ENCODE assay signal across 9 cellular contexts in the genomic region with DNA sequence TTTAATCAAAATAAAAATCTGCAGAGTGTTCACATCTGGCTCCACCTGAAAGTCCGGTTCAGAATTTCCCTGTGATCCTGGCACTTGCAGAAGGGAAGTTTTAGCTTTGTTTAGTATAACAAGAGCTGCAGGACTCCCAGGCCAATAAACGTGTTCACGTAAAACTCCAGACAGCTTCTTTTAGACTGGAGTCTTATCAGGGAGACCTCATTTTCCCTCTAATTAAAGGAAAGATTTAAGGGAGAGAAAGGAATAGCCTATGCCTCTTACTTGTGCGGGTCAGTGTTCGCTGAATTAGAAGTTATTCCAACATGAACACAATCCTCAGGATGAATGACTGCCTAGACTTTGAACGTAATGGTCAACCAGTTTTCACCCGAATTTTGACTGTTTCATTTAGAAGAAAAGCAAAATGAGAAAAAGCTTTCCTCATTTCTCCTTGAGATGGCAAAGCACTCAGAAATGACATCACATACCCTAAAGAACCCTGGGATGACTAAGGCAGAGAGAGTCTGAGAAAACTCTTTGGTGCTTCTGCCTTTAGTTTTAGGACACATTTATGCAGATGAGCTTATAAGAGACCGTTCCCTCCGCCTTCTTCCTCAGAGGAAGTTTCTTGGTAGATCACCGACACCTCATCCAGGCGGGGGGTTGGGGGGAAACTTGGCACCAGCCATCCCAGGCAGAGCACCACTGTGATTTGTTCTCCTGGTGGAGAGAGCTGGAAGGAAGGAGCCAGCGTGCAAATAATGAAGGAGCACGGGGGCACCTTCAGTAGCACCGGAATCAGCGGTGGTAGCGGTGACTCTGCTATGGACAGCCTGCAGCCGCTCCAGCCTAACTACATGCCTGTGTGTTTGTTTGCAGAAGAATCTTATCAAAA.
DNase-seq lines count a peak whose midpoint lies in the region.
"Had no signal": no experiment of that assay in that cellular context is flagged by ENCODE, and none has a peak within 500 bp of the region (broad histone marks: within the 10 kb centered on the region; RNA-seq: fewer than 3 reads in every experiment).

No MANE protein-coding gene starts in this region.

- no peaks in the 10 kb centered on the region for H3K9me3 Mint-ChIP-seq in activated CD4-positive, alpha-beta memory T cell treated with anti-CD3 and anti-CD28 coated beads for 36 hours

- CTCF ChIA-PET in activated CD4-positive, alpha-beta memory T cell treated with anti-CD3 and anti-CD28 coated beads for 36 hours (lab: Charles Lee): interaction anchor here (0.7 to 6.3 kb wide), 20 partner anchors 13 to 114 kb away, joined by 3 to 42 read pairs (median 6); no protein-coding TSS in a partner anchor

- DNase-seq in NK-92 treated with Interleukin-12 subunit alpha and Interleukin-12 subunit beta, amount 100 ng/mL, for 24 hours (lab: John Stamatoyannopoulos, UW): peak; percentile 47
- DNase-seq in NK-92 (lab: John Stamatoyannopoulos, UW; ENCODE audit: unreplicated experiment) (no peak), KBM-7 (peak; percentile 64), epithelial cell of prostate (ENCODE audit: low read depth, low spot score) (peak; percentile 39), stromal cell of bone marrow (ENCODE audit: low read depth) (peak; percentile 56), DMS79 (lab: John Stamatoyannopoulos, UW) (no peak)
- DNase-seq in activated CD4-positive, alpha-beta memory T cell treated with anti-CD3 and anti-CD28 coated beads for 36 hours: peak; percentile 75
- DNase-seq: DND-41 had no signal

- peak overlapping the region; percentile 96 for H3K27ac Mint-ChIP-seq in activated CD4-positive, alpha-beta memory T cell treated with anti-CD3 and anti-CD28 coated beads for 36 hours

- H3K27me3 Mint-ChIP-seq in activated CD4-positive, alpha-beta memory T cell treated with anti-CD3 and anti-CD28 coated beads for 36 hours: no peaks in the 10 kb centered on the region

- peak overlapping the region; percentile 62 to 65 for H3K9ac ChIP-seq in mucosa of rectum (ENCODE audit: low read depth in 1 of 2, low read length in 2 of 2)

- H3K4me3 Mint-ChIP-seq in activated CD4-positive, alpha-beta memory T cell treated with anti-CD3 and anti-CD28 coated beads for 36 hours: peak overlapping the region; percentile 93

- H3K4me1 ChIP-seq in mucosa of rectum (ENCODE audit: control insufficient read depth in 2 of 2, insufficient read depth in 2 of 2, low read length in 2 of 2): peaks cover 0 to 6% of the 10 kb centered on the region in 2 donors

- H3K36me3 Mint-ChIP-seq in activated CD4-positive, alpha-beta memory T cell treated with anti-CD3 and anti-CD28 coated beads for 36 hours: peaks cover 41% of the 10 kb centered on the region

- POLR2A ChIA-PET in activated CD4-positive, alpha-beta memory T cell treated with anti-CD3 and anti-CD28 coated beads for 36 hours (lab: Charles Lee): interaction anchor here (0.6 to 8.9 kb wide), 19 partner anchors 12 to 113 kb away, joined by 3 to 108 read pairs (median 4); no protein-coding TSS in a partner anchor

- H3K4me1 Mint-ChIP-seq in activated CD4-positive, alpha-beta memory T cell treated with anti-CD3 and anti-CD28 coated beads for 36 hours (ENCODE audit: low read depth): peaks cover 48% of the 10 kb centered on the region

- no peaks in the 10 kb centered on the region for H3K9me3 ChIP-seq in mucosa of rectum (ENCODE audit: control insufficient read depth in 2 of 2, low read length in 2 of 2)

- H3K36me3 ChIP-seq in mucosa of rectum (ENCODE audit: control insufficient read depth in 2 of 2, insufficient read depth in 2 of 2, low read length in 2 of 2): no peaks in the 10 kb centered on the region

- H3K4me3 ChIP-seq in mucosa of rectum (ENCODE audit: low read length in 2 of 2): peak overlapping the region; percentile 74 to 89

- in situ Hi-C loops in KBM-7 (cut with MboI; ENCODE audit: low pct_unique_long_range_greater_than_20kb, low sequenced_read_pairs): no loop called here

- H3K27ac ChIP-seq in epithelial cell of prostate (peak overlapping the region; percentile 60), mucosa of rectum (ENCODE audit: low read depth in 2 of 2, low read length in 2 of 2) (peak overlapping the region; percentile 68 to 86)

- intact Hi-C loops in activated CD4-positive, alpha-beta memory T cell treated with anti-CD3 and anti-CD28 coated beads for 36 hours (cut with micrococcal nuclease): loop anchor here (1.0 to 10.0 kb wide), 7 partner anchors 8 to 1003 kb away; no protein-coding TSS in a partner anchor

- H3K27me3 ChIP-seq in mucosa of rectum (ENCODE audit: control insufficient read depth in 2 of 2, insufficient read depth in 2 of 2, low read length in 2 of 2): no peaks in the 10 kb centered on the region

Comparison
In these comparisons a context has a peak if more than half of its experiments do, and no peak if none do; other contexts are left out.
1. DNase-seq: peak in NK-92 treated with Interleukin-12 subunit alpha and Interleukin-12 subunit beta, amount 100 ng/mL, for 24 hours (single experiment), KBM-7 (single experiment), activated CD4-positive, alpha-beta memory T cell treated with anti-CD3 and anti-CD28 coated beads for 36 hours (single experiment), epithelial cell of prostate (single experiment) and stromal cell of bone marrow (single experiment); none in NK-92 (single experiment) and DMS79 (single experiment).